ENCODE assay signal across 11 cellular contexts in the genomic region with DNA sequence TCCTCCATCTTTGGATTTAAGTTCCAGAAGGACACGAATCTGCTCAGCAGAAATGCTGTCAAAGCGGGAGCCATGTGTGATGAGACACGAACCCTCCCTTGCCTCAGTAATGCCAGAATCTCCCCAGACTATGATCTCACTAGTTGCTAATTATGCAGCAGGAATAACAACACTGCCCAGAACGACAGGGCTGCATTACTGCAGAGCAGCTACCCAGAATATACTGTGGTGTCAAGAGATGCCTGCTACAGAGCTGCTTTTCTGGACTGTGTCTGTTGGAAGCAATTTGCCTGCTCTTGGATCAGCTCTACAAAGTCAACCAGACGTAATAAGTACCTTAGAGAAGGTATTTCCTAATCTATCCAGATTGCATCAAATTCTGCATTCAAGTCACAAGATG. TPM values are rescaled to one million over a fixed set of nuclear protein-coding genes. Genes with fewer than 3 reads are reported as not detected.
DNase-seq lines count a peak whose midpoint lies in the region; ATAC-seq and TF ChIP-seq lines count a peak whose summit lies in the region.
"Had no signal": no experiment of that assay in that cellular context is flagged by ENCODE, and none has a peak within 500 bp of the region (broad histone marks: within the 10 kb centered on the region; RNA-seq: fewer than 3 reads in every experiment).

No MANE protein-coding gene starts in this region.

- no peaks in the 10 kb centered on the region for H3K9me3 Mint-ChIP-seq in CD4-positive, alpha-beta T cell

- no peaks in the 10 kb centered on the region for H3K27me3 ChIP-seq in fibroblast of lung (ENCODE audit: control insufficient read depth, insufficient read depth, low read length)
- H3K27me3 ChIP-seq in CD4-positive, alpha-beta T cell (ENCODE audit: control insufficient read depth, insufficient read depth, low read length) = no peaks in the 10 kb centered on the region
- H3K27me3 ChIP-seq: suprapubic skin had no signal

- H3K4me2 ChIP-seq in fibroblast of lung (ENCODE audit: extremely low read depth, insufficient read depth, low read length) = no peak overlapping the region

- H4K20me1 ChIP-seq in fibroblast of lung (ENCODE audit: control insufficient read depth, extremely low read depth, insufficient read depth, low read length) = no peaks in the 10 kb centered on the region

- H3K4me1 ChIP-seq in fibroblast of lung (ENCODE audit: control insufficient read depth, extremely low read depth, insufficient read depth, low read length) = peaks cover 3% of the 10 kb centered on the region

- no peak overlapping the region for H3K4me3 Mint-ChIP-seq in CD4-positive, alpha-beta T cell
- H3K4me3 Mint-ChIP-seq: activated CD8-positive, alpha-beta T cell treated with anti-CD3 and anti-CD28 coated beads, Interleukin-2, amount 10 ng/mL, durations not matched to agents 7 days and 5 days; activated naive CD8-positive, alpha-beta T cell treated with anti-CD3 and anti-CD28 coated beads, Interleukin-2, amount 10 ng/mL, durations not matched to agents 7 days and 5 days had no signal

- no peaks in the 10 kb centered on the region for H3K9me3 ChIP-seq in fibroblast of lung (ENCODE audit: control insufficient read depth, insufficient read depth, low read depth, low read length)
- H3K9me3 ChIP-seq in CD4-positive, alpha-beta T cell (ENCODE audit: control insufficient read depth, low read length) = no peaks in the 10 kb centered on the region
- H3K9me3 ChIP-seq: suprapubic skin had no signal

- H3K27ac ChIP-seq in fibroblast of lung (ENCODE audit: insufficient read depth, low read length) = no peak overlapping the region
- H3K27ac ChIP-seq in CD4-positive, alpha-beta T cell (ENCODE audit: low read depth, low read length) = no peak overlapping the region
- H3K27ac ChIP-seq: suprapubic skin had no signal

- H3K36me3 Mint-ChIP-seq in CD4-positive, alpha-beta T cell (ENCODE audit: low read depth) = peaks cover 45% of the 10 kb centered on the region

- peak; percentile 16; the same call in 2 of the 3 replicates for ATAC-seq in SK-N-SH treated with all-trans-retinoic acid at 6 μM for 48 hours
- ATAC-seq in GM21717 (IDR thresholded peaks at IDR 0.05; ENCODE audit: unreplicated experiment) = no peak
- ATAC-seq in CD4-positive, alpha-beta T cell (ENCODE audit: poor library complexity) = no peak
- ATAC-seq: activated CD8-positive, alpha-beta T cell treated with anti-CD3 and anti-CD28 coated beads, Interleukin-2, amount 10 ng/mL, durations not matched to agents 7 days and 5 days had no signal

- no peaks in the 10 kb centered on the region for H3K27me3 Mint-ChIP-seq in CD4-positive, alpha-beta T cell
- H3K27me3 Mint-ChIP-seq: activated naive CD8-positive, alpha-beta T cell treated with anti-CD3 and anti-CD28 coated beads, Interleukin-2, amount 10 ng/mL, durations not matched to agents 7 days and 5 days; progenitor cell of endocrine pancreas had no signal

- peaks cover 55% of the 10 kb centered on the region for H3K79me2 ChIP-seq in fibroblast of lung (ENCODE audit: control insufficient read depth, insufficient read depth, low read length)

- POLR2A ChIA-PET in CD4-positive, alpha-beta T cell (lab: Charles Lee) = no interaction called here

- peaks cover 57% of the 10 kb centered on the region for H3K4me1 Mint-ChIP-seq in CD4-positive, alpha-beta T cell (ENCODE audit: low read depth)

- peaks cover 1% of the 10 kb centered on the region for H3K36me3 ChIP-seq in fibroblast of lung (ENCODE audit: control insufficient read depth, insufficient read depth, low read length)

- CTCF ChIA-PET in CD4-positive, alpha-beta T cell (lab: Charles Lee) = no interaction called here

- no peak overlapping the region for H3K9ac ChIP-seq in fibroblast of lung (ENCODE audit: insufficient read depth, low read length)

- H3K27ac Mint-ChIP-seq in CD4-positive, alpha-beta T cell = no peak overlapping the region
- H3K27ac Mint-ChIP-seq: activated CD8-positive, alpha-beta T cell treated with anti-CD3 and anti-CD28 coated beads, Interleukin-2, amount 10 ng/mL, durations not matched to agents 7 days and 5 days; activated naive CD8-positive, alpha-beta T cell treated with anti-CD3 and anti-CD28 coated beads, Interleukin-2, amount 10 ng/mL, durations not matched to agents 7 days and 5 days; progenitor cell of endocrine pancreas had no signal

- H3K4me3 ChIP-seq in fibroblast of lung (replicated peaks in 1 of 4; ENCODE audit: control extremely low read depth in 1 of 4, insufficient read depth in 1 of 4, low read depth in 3 of 4, low read length in 4 of 4) = no peak overlapping the region
- H3K4me3 ChIP-seq: suprapubic skin had no signal

- TF ChIP-seq CTCF in fibroblast of lung (conservative IDR thresholded peaks at IDR 0.05 in 1 of 2, IDR thresholded peaks at IDR 0.05 in 1 of 2; ENCODE audit: low read depth in 1 of 2, low read length in 2 of 2) (no peak), GM13977 (IDR thresholded peaks at IDR 0.05; ENCODE audit: extremely low read depth, insufficient read depth, missing control alignments) (no peak)
- TF ChIP-seq CTCF in CD4-positive, alpha-beta T cell (IDR thresholded peaks at IDR 0.05) = no peak

- DNase-seq in fibroblast of lung (ENCODE audit: low read depth in 2 of 2) = peak; percentile 27 to 49
- DNase-seq in medulla oblongata (ENCODE audit: extremely low spot score) = peak; percentile 71
- peak; percentile 83 for DNase-seq in superior temporal gyrus (ENCODE audit: extremely low spot score)
- DNase-seq in CD4-positive, alpha-beta T cell = no peak
- DNase-seq in GM13977 (ENCODE audit: low spot score) = no peak
- DNase-seq: activated CD8-positive, alpha-beta T cell treated with anti-CD3 and anti-CD28 coated beads, Interleukin-2, amount 10 ng/mL, durations not matched to agents 7 days and 5 days; activated naive CD8-positive, alpha-beta T cell treated with anti-CD3 and anti-CD28 coated beads, Interleukin-2, amount 10 ng/mL, durations not matched to agents 7 days and 5 days had no signal

- intact Hi-C loops in CD4-positive, alpha-beta T cell (cut with DNase I, micrococcal nuclease) = no loop called here

- H2AFZ ChIP-seq in fibroblast of lung (ENCODE audit: low read length) = no peak overlapping the region

- in situ Hi-C loops in GM13977 (cut with MboI; ENCODE audit: low pct_unique_long_range_greater_than_20kb, low sequenced_read_pairs, unreplicated experiment) = no loop called here

TF ChIP-seq in SK-N-SH treated with all-trans-retinoic acid at 6 μM for 48 hours, 23 proteins besides CTCF, POLR2A, EP300 and RAD21 (continues in another document):
- TF ChIP-seq, protein P1, sequence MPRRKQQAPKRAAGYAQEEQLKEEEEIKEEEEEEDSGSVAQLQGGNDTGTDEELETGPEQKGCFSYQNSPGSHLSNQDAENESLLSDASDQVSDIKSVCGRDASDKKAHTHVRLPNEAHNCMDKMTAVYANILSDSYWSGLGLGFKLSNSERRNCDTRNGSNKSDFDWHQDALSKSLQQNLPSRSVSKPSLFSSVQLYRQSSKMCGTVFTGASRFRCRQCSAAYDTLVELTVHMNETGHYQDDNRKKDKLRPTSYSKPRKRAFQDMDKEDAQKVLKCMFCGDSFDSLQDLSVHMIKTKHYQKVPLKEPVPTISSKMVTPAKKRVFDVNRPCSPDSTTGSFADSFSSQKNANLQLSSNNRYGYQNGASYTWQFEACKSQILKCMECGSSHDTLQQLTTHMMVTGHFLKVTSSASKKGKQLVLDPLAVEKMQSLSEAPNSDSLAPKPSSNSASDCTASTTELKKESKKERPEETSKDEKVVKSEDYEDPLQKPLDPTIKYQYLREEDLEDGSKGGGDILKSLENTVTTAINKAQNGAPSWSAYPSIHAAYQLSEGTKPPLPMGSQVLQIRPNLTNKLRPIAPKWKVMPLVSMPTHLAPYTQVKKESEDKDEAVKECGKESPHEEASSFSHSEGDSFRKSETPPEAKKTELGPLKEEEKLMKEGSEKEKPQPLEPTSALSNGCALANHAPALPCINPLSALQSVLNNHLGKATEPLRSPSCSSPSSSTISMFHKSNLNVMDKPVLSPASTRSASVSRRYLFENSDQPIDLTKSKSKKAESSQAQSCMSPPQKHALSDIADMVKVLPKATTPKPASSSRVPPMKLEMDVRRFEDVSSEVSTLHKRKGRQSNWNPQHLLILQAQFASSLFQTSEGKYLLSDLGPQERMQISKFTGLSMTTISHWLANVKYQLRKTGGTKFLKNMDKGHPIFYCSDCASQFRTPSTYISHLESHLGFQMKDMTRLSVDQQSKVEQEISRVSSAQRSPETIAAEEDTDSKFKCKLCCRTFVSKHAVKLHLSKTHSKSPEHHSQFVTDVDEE (CRISPR knock-in tag; IDR thresholded peaks at IDR 0.05) = no peak
- TF ChIP-seq PPARA (CRISPR knock-in tag; IDR thresholded peaks at IDR 0.05; ENCODE audit: borderline replicate concordance) (no peak), TCF4 (CRISPR knock-in tag; IDR thresholded peaks at IDR 0.05; ENCODE audit: borderline replicate concordance) (no peak), ZFP30 (CRISPR knock-in tag; IDR thresholded peaks at IDR 0.05) (no peak), ZNF8 (CRISPR knock-in tag; IDR thresholded peaks at IDR 0.05) (no peak), ZC3H10 (CRISPR knock-in tag; IDR thresholded peaks at IDR 0.05) (no peak)

RNA-seq across cellular contexts. Expression of gene CSRNP2, which starts 5.5 kb away (rescaled TPM):
- total RNA-seq in fibroblast of lung = 15.7 and 19.8 TPM in 2 replicates
- 16.5 and 21.4 TPM in 2 replicates for polyA plus RNA-seq in fibroblast of lung
- 11.2 and 13.9 TPM in 2 replicates for polyA plus RNA-seq in fibroblast of lung (2012)
- polyA minus RNA-seq in fibroblast of lung (ENCODE audit: low replicate concordance) = 17.0 and 40.5 TPM in 2 replicates
- total RNA-seq in CD4-positive, alpha-beta T cell = 10 to 100 TPM; 14.4 to 16.5 TPM

RNA-seq across cellular contexts. Expression of gene LETMD1, which starts 29.8 kb away (rescaled TPM):
- total RNA-seq in fibroblast of lung = 59.9 and 61.4 TPM in 2 replicates
- polyA plus RNA-seq in fibroblast of lung = 38.1 and 45.9 TPM in 2 replicates
- polyA plus RNA-seq in fibroblast of lung (2012) = 22.3 and 29.2 TPM in 2 replicates
- polyA minus RNA-seq in fibroblast of lung (ENCODE audit: low replicate concordance) = 51.6 and 77.0 TPM in 2 replicates
- total RNA-seq in CD4-positive, alpha-beta T cell = 10 to 100 TPM; 51.8 to 54.1 TPM

RNA-seq across cellular contexts. Expression of gene SLC11A2, which starts 51.7 kb away (rescaled TPM):
- total RNA-seq in fibroblast of lung = 57.5 and 75.0 TPM in 2 replicates
- polyA plus RNA-seq in fibroblast of lung = 38.6 and 39.3 TPM in 2 replicates
- polyA plus RNA-seq in fibroblast of lung (2012) = 19.5 and 22.2 TPM in 2 replicates
- polyA minus RNA-seq in fibroblast of lung (ENCODE audit: low replicate concordance) = 37.5 and 52.9 TPM in 2 replicates
- total RNA-seq in CD4-positive, alpha-beta T cell = 10 to 100 TPM; 43.6 to 47.7 TPM

Comparison
In these comparisons a context has a peak if more than half of its experiments do, and no peak if none do; other contexts are left out.
1. DNase-seq: peak in fibroblast of lung (2 of 2), medulla oblongata (single experiment) and superior temporal gyrus (single experiment); none in CD4-positive, alpha-beta T cell (0 of 10) and GM13977 (single experiment).